8 cellular contexts compared by ENCODE assay signal in genomic region chr2:12555012-12555645, GRCh38.
A peak's percentile ranks its signal among the peaks of the same experiment; 100 is the strongest.
DNase-seq lines count a peak whose midpoint lies in the region; ATAC-seq and TF ChIP-seq lines count a peak whose summit lies in the region.

No MANE protein-coding gene starts in this region.

- H3K36me3 Mint-ChIP-seq in activated CD4-positive, alpha-beta T cell treated with anti-CD3 and anti-CD28 coated beads, Interleukin-2, amount 10 ng/mL, durations not matched to agents 24 days and 14 days (ENCODE audit: low read depth): peaks cover 4% of the 10 kb centered on the region

- peak overlapping the region; percentile 57 for H3K4me3 Mint-ChIP-seq in activated CD4-positive, alpha-beta T cell treated with anti-CD3 and anti-CD28 coated beads, Interleukin-2, amount 10 ng/mL, durations not matched to agents 24 days and 14 days

- ATAC-seq in HG02610 (IDR thresholded peaks at IDR 0.05; ENCODE audit: unreplicated experiment) (peak; percentile 66), HG02981 (IDR thresholded peaks at IDR 0.05; ENCODE audit: unreplicated experiment) (no peak)
- ATAC-seq in stimulated activated naive CD8-positive, alpha-beta T cell treated with anti-CD3 and anti-CD28 coated beads, Interleukin-15, Interleukin-2, amounts not matched to agents 100 U/mL and 50 U/mL, for 24 hours: peak; percentile 85

- no peak overlapping the region for H3K4me3 ChIP-seq in BJ (ENCODE audit: low read depth, low read length)
- no peak overlapping the region for H3K4me3 ChIP-seq in foreskin fibroblast (ENCODE audit: low read depth in 1 of 2, low read length in 2 of 2)

- peaks cover 39% of the 10 kb centered on the region for H3K4me1 Mint-ChIP-seq in activated CD4-positive, alpha-beta T cell treated with anti-CD3 and anti-CD28 coated beads, Interleukin-2, amount 10 ng/mL, durations not matched to agents 24 days and 14 days

- no peaks in the 10 kb centered on the region for H3K36me3 ChIP-seq in BJ (ENCODE audit: control insufficient read depth, insufficient read depth, low read length)

- POLR2A ChIA-PET in BJ (lab: Charles Lee): no interaction called here

- TF ChIP-seq CTCF in BJ (IDR thresholded peaks at IDR 0.05; ENCODE audit: insufficient read depth, low read depth, low read length): peak; percentile 13; the same call in 1 of the 2 replicates
- TF ChIP-seq CTCF in foreskin fibroblast (IDR thresholded peaks at IDR 0.05; ENCODE audit: low read depth, low read length): no peak

- peaks cover 11% of the 10 kb centered on the region for H3K9me3 Mint-ChIP-seq in activated CD4-positive, alpha-beta T cell treated with anti-CD3 and anti-CD28 coated beads, Interleukin-2, amount 10 ng/mL, durations not matched to agents 24 days and 14 days

- no peaks in the 10 kb centered on the region for H3K27me3 ChIP-seq in BJ (ENCODE audit: control insufficient read depth, insufficient read depth, low read length)

- H3K27ac Mint-ChIP-seq in activated CD4-positive, alpha-beta T cell treated with anti-CD3 and anti-CD28 coated beads, Interleukin-2, amount 10 ng/mL, durations not matched to agents 24 days and 14 days: peak overlapping the region; percentile 88

- CTCF ChIA-PET in BJ (lab: Yijun Ruan, JAX): interaction anchor here (1.6 kb wide), 1 partner anchor 161 kb away, joined by 5 read pairs; the partner anchor contains the start of gene TRIB2

- peak; percentile 29 for DNase-seq in BJ (ENCODE audit: low read depth)
- peak; percentile 59 for DNase-seq in activated CD4-positive, alpha-beta T cell treated with anti-CD3 and anti-CD28 coated beads, Interleukin-2, amount 10 ng/mL, durations not matched to agents 24 days and 14 days
- peak; percentile 33 to 60 for DNase-seq in foreskin fibroblast
- DNase-seq in stimulated activated naive CD8-positive, alpha-beta T cell treated with anti-CD3 and anti-CD28 coated beads, Interleukin-15, Interleukin-2, amounts not matched to agents 100 U/mL and 50 U/mL, for 24 hours: peak; percentile 49
- DNase-seq in mesenteric fat pad (ENCODE audit: low spot score): no peak
- DNase-seq in RKO (ENCODE audit: low spot score): no peak

- intact Hi-C loops in activated CD4-positive, alpha-beta T cell treated with anti-CD3 and anti-CD28 coated beads, Interleukin-2, amount 10 ng/mL, durations not matched to agents 24 days and 14 days (cut with micrococcal nuclease): loop anchor here (1.0 to 5.0 kb wide), 7 partner anchors 48 to 724 kb away; partner anchors contain the start of gene TRIB2

- H3K27me3 Mint-ChIP-seq in activated CD4-positive, alpha-beta T cell treated with anti-CD3 and anti-CD28 coated beads, Interleukin-2, amount 10 ng/mL, durations not matched to agents 24 days and 14 days: no peaks in the 10 kb centered on the region

Comparison
In these comparisons a context has a peak if more than half of its experiments do, and no peak if none do; other contexts are left out.
1. DNase-seq: peak in BJ (single experiment), activated CD4-positive, alpha-beta T cell treated with anti-CD3 and anti-CD28 coated beads, Interleukin-2, amount 10 ng/mL, durations not matched to agents 24 days and 14 days (single experiment), foreskin fibroblast (2 of 2) and stimulated activated naive CD8-positive, alpha-beta T cell treated with anti-CD3 and anti-CD28 coated beads, Interleukin-15, Interleukin-2, amounts not matched to agents 100 U/mL and 50 U/mL, for 24 hours (single experiment); none in mesenteric fat pad (single experiment) and RKO (single experiment).